ENCODE assay signal across 11 cellular contexts in the genomic region with DNA sequence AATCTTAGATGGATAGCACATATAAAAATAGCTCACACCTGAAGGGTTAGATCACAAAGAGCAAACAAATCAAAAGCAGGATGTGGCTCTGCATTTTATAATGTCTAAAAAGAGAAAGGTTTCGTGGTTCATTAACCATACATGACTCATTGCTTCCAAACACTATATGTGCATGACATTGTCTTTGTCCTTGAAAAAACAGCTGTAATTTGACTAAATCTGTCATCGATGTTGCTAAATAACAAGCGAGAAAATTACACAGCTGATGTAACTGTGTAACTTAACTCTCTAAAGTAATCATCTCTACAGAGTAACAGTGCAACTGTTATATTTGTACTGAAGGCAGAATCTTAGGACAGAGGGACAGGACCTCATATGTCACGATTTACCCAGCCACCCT.
DNase-seq lines count a peak whose midpoint lies in the region; ATAC-seq and TF ChIP-seq lines count a peak whose summit lies in the region.
"Had no signal": no experiment of that assay in that cellular context is flagged by ENCODE, and none has a peak within 500 bp of the region (broad histone marks: within the 10 kb centered on the region; RNA-seq: fewer than 3 reads in every experiment).

No MANE protein-coding gene starts in this region.

- H3K9me3 Mint-ChIP-seq in activated CD4-positive, alpha-beta memory T cell treated with anti-CD3 and anti-CD28 coated beads, Interleukin-2, amount 10 ng/mL, durations not matched to agents 7 days and 5 days: peaks cover 1% of the 10 kb centered on the region

- intact Hi-C loops in posterior cingulate gyrus (cut with DNase I): loop anchor here (10.0 kb wide), 1 partner anchor 109 kb away; no protein-coding TSS in a partner anchor

- ATAC-seq in HG03196 (IDR thresholded peaks at IDR 0.05; ENCODE audit: unreplicated experiment): peak; percentile 70
- ATAC-seq in GM21515 (IDR thresholded peaks at IDR 0.05; ENCODE audit: unreplicated experiment): no peak
- no peak for ATAC-seq in HG02885 (IDR thresholded peaks at IDR 0.05; ENCODE audit: poor library complexity, unreplicated experiment)
- ATAC-seq: left colon, T-cell had no signal

- peak; percentile 42 for DNase-seq in DMS53 treated with DMSO at 0.1 percent for 48 hours (lab: John Stamatoyannopoulos, UW; ENCODE audit: unreplicated experiment)
- DNase-seq in NCI-H748 treated with DMSO at 0.1 percent for 48 hours (lab: John Stamatoyannopoulos, UW): peak; percentile 80
- DNase-seq in foreskin fibroblast: peak; percentile 70 to 81
- no peak for DNase-seq in activated CD4-positive, alpha-beta memory T cell treated with anti-CD3 and anti-CD28 coated beads, Interleukin-2, amount 10 ng/mL, durations not matched to agents 7 days and 5 days
- DNase-seq in posterior cingulate gyrus: no peak
- DNase-seq: amygdala, left colon, T-cell had no signal

- CTCF ChIA-PET in activated CD4-positive, alpha-beta memory T cell treated with anti-CD3 and anti-CD28 coated beads, Interleukin-2, amount 10 ng/mL, durations not matched to agents 7 days and 5 days (lab: Charles Lee): no interaction called here

- H3K27me3 Mint-ChIP-seq in activated CD4-positive, alpha-beta memory T cell treated with anti-CD3 and anti-CD28 coated beads, Interleukin-2, amount 10 ng/mL, durations not matched to agents 7 days and 5 days: no peaks in the 10 kb centered on the region
- H3K27me3 Mint-ChIP-seq: T-cell had no signal

- H3K4me3 Mint-ChIP-seq in activated CD4-positive, alpha-beta memory T cell treated with anti-CD3 and anti-CD28 coated beads, Interleukin-2, amount 10 ng/mL, durations not matched to agents 7 days and 5 days: no peak overlapping the region
- H3K4me3 Mint-ChIP-seq: T-cell had no signal

- H3K27ac Mint-ChIP-seq in activated CD4-positive, alpha-beta memory T cell treated with anti-CD3 and anti-CD28 coated beads, Interleukin-2, amount 10 ng/mL, durations not matched to agents 7 days and 5 days: no peak overlapping the region
- H3K27ac Mint-ChIP-seq: T-cell had no signal

- no peaks in the 10 kb centered on the region for H3K36me3 Mint-ChIP-seq in activated CD4-positive, alpha-beta memory T cell treated with anti-CD3 and anti-CD28 coated beads, Interleukin-2, amount 10 ng/mL, durations not matched to agents 7 days and 5 days (ENCODE audit: low read depth)
- H3K36me3 Mint-ChIP-seq: T-cell had no signal

- H3K4me1 Mint-ChIP-seq in activated CD4-positive, alpha-beta memory T cell treated with anti-CD3 and anti-CD28 coated beads, Interleukin-2, amount 10 ng/mL, durations not matched to agents 7 days and 5 days: no peaks in the 10 kb centered on the region
- H3K4me1 Mint-ChIP-seq: T-cell had no signal

- H3K4me3 ChIP-seq in foreskin fibroblast (ENCODE audit: low read depth in 1 of 2, low read length in 2 of 2): no peak overlapping the region

- POLR2A ChIA-PET in activated CD4-positive, alpha-beta memory T cell treated with anti-CD3 and anti-CD28 coated beads, Interleukin-2, amount 10 ng/mL, durations not matched to agents 7 days and 5 days (lab: Charles Lee): no interaction called here

- TF ChIP-seq CTCF in foreskin fibroblast (IDR thresholded peaks at IDR 0.05; ENCODE audit: low read depth, low read length): no peak

Comparison
In these comparisons a context has a peak if more than half of its experiments do, and no peak if none do; other contexts are left out.
1. DNase-seq: peak in DMS53 treated with DMSO at 0.1 percent for 48 hours (single experiment), NCI-H748 treated with DMSO at 0.1 percent for 48 hours (single experiment) and foreskin fibroblast (2 of 2); none in activated CD4-positive, alpha-beta memory T cell treated with anti-CD3 and anti-CD28 coated beads, Interleukin-2, amount 10 ng/mL, durations not matched to agents 7 days and 5 days (single experiment) and posterior cingulate gyrus (0 of 10).